Comparison of ENCODE assay signal across 8 cellular contexts in the genomic region with DNA sequence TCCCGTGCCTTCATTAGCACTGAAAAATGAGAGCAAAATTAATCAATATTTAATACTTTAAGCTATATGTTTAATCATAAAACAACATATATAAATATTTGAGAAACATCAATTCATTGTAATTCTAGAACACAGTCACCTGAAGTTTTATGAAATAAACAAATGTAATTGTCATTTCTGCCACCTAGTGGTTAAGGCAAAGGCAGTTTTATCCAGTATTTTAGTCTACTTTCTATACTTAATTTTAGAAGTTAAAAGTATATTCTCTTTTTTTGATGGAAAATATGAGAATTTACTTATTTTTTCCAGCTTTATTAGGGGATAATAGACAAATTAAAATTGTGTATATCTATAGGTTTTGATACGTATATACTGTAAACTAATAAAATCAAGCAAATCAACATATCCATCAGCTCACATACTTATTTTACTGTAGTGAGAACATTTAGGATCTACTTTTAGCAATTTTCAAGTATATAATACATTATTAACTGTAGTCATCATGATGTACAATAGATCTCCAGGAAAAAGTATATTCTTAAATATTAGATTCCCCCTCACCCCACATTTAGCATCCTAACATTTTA. TPM values are rescaled to one million over a fixed set of nuclear protein-coding genes. Genes with fewer than 3 reads are reported as not detected.
A peak's percentile ranks its signal among the peaks of the same experiment; 100 is the strongest.
DNase-seq lines count a peak whose midpoint lies in the region; ATAC-seq and TF ChIP-seq lines count a peak whose summit lies in the region.

No MANE protein-coding gene starts in this region.

- no peaks in the 10 kb centered on the region for H3K4me1 ChIP-seq in fibroblast of lung (ENCODE audit: control insufficient read depth, extremely low read depth, insufficient read depth, low read length)

- TF ChIP-seq CTCF in fibroblast of lung (conservative IDR thresholded peaks at IDR 0.05 in 1 of 2, IDR thresholded peaks at IDR 0.05 in 1 of 2; ENCODE audit: low read depth in 1 of 2, low read length in 2 of 2): peak in 1 of 2 donors; percentile 59

- no peak overlapping the region for H3K27ac Mint-ChIP-seq in activated T-helper 2 cell treated with anti-CD3 and anti-CD28 coated beads, Interferon-gamma antibody, Interleukin-2, Interleukin-4, amounts not matched to agents 10 μg/mL and 5 μg/mL and 100 μg/mL, durations not matched to agents 14 hours and 24 hours and 36 hours

- H3K9me3 Mint-ChIP-seq in activated T-helper 2 cell treated with anti-CD3 and anti-CD28 coated beads, Interferon-gamma antibody, Interleukin-2, Interleukin-4, amounts not matched to agents 10 μg/mL and 5 μg/mL and 100 μg/mL, durations not matched to agents 14 hours and 24 hours and 36 hours: no peaks in the 10 kb centered on the region

- intact Hi-C loops in activated T-helper 2 cell treated with anti-CD3 and anti-CD28 coated beads, Interferon-gamma antibody, Interleukin-2, Interleukin-4, amounts not matched to agents 10 μg/mL and 5 μg/mL and 100 μg/mL, durations not matched to agents 14 hours and 24 hours and 36 hours (cut with micrococcal nuclease): no loop called here

- peak; percentile 13 for DNase-seq in SIG-M5 treated with dmso at 0.1 percent for 504 hours (lab: John Stamatoyannopoulos, UW; ENCODE audit: unreplicated experiment)
- no peak for DNase-seq in SIG-M5 (lab: John Stamatoyannopoulos, UW)
- peak; percentile 5 for DNase-seq in NCI-H69 (lab: John Stamatoyannopoulos, UW)
- peak; percentile 9 to 40 for DNase-seq in fibroblast of lung (ENCODE audit: low read depth in 2 of 2)
- DNase-seq in stromal cell of bone marrow (ENCODE audit: low read depth): peak; percentile 7
- DNase-seq in NCI-H187 (lab: John Stamatoyannopoulos, UW): no peak
- DNase-seq in activated T-helper 2 cell treated with anti-CD3 and anti-CD28 coated beads, Interferon-gamma antibody, Interleukin-2, Interleukin-4, amounts not matched to agents 10 μg/mL and 5 μg/mL and 100 μg/mL, durations not matched to agents 14 hours and 24 hours and 36 hours (ENCODE audit: low spot score): no peak

- H3K79me2 ChIP-seq in fibroblast of lung (ENCODE audit: control insufficient read depth, insufficient read depth, low read length): no peaks in the 10 kb centered on the region

- no peaks in the 10 kb centered on the region for H3K4me1 Mint-ChIP-seq in activated T-helper 2 cell treated with anti-CD3 and anti-CD28 coated beads, Interferon-gamma antibody, Interleukin-2, Interleukin-4, amounts not matched to agents 10 μg/mL and 5 μg/mL and 100 μg/mL, durations not matched to agents 14 hours and 24 hours and 36 hours (ENCODE audit: low read depth)

- H3K4me2 ChIP-seq in fibroblast of lung (ENCODE audit: extremely low read depth, insufficient read depth, low read length): no peak overlapping the region

- H3K27me3 ChIP-seq in fibroblast of lung (ENCODE audit: control insufficient read depth, insufficient read depth, low read length): no peaks in the 10 kb centered on the region

- no peak overlapping the region for H3K4me3 ChIP-seq in fibroblast of lung (replicated peaks in 1 of 4; ENCODE audit: control extremely low read depth in 1 of 4, insufficient read depth in 1 of 4, low read depth in 3 of 4, low read length in 4 of 4)

- no peak overlapping the region for H2AFZ ChIP-seq in fibroblast of lung (ENCODE audit: low read length)

- H3K36me3 ChIP-seq in fibroblast of lung (ENCODE audit: control insufficient read depth, insufficient read depth, low read length): no peaks in the 10 kb centered on the region

- H3K9ac ChIP-seq in fibroblast of lung (ENCODE audit: insufficient read depth, low read length): no peak overlapping the region

- no peak overlapping the region for H3K4me3 Mint-ChIP-seq in activated T-helper 2 cell treated with anti-CD3 and anti-CD28 coated beads, Interferon-gamma antibody, Interleukin-2, Interleukin-4, amounts not matched to agents 10 μg/mL and 5 μg/mL and 100 μg/mL, durations not matched to agents 14 hours and 24 hours and 36 hours (ENCODE audit: low read depth)

- peaks cover 30% of the 10 kb centered on the region for H3K36me3 Mint-ChIP-seq in activated T-helper 2 cell treated with anti-CD3 and anti-CD28 coated beads, Interferon-gamma antibody, Interleukin-2, Interleukin-4, amounts not matched to agents 10 μg/mL and 5 μg/mL and 100 μg/mL, durations not matched to agents 14 hours and 24 hours and 36 hours (ENCODE audit: low read depth)

- no peak for ATAC-seq in HG03378 (IDR thresholded peaks at IDR 0.05; ENCODE audit: unreplicated experiment)

- no peaks in the 10 kb centered on the region for H4K20me1 ChIP-seq in fibroblast of lung (ENCODE audit: control insufficient read depth, extremely low read depth, insufficient read depth, low read length)

- H3K9me3 ChIP-seq in fibroblast of lung (ENCODE audit: control insufficient read depth, insufficient read depth, low read depth, low read length): no peaks in the 10 kb centered on the region

- H3K27me3 Mint-ChIP-seq in activated T-helper 2 cell treated with anti-CD3 and anti-CD28 coated beads, Interferon-gamma antibody, Interleukin-2, Interleukin-4, amounts not matched to agents 10 μg/mL and 5 μg/mL and 100 μg/mL, durations not matched to agents 14 hours and 24 hours and 36 hours (ENCODE audit: low read depth): no peaks in the 10 kb centered on the region

- H3K27ac ChIP-seq in fibroblast of lung (ENCODE audit: insufficient read depth, low read length): no peak overlapping the region

RNA-seq across cellular contexts. Expression of a gene that starts 16.9 kb away (rescaled TPM):
- 8.9 and 12.1 TPM in 2 replicates for total RNA-seq in fibroblast of lung
- 13.2 and 13.3 TPM in 2 replicates for polyA plus RNA-seq in fibroblast of lung
- polyA plus RNA-seq in fibroblast of lung (2012): 9.8 and 10.2 TPM in 2 replicates
- not detected in 2 replicates for polyA minus RNA-seq in fibroblast of lung (ENCODE audit: low replicate concordance)
- 16.8 and 17.7 TPM in 2 replicates for total RNA-seq in activated T-helper 2 cell treated with anti-CD3 and anti-CD28 coated beads, Interferon-gamma antibody, Interleukin-2, Interleukin-4, amounts not matched to agents 10 μg/mL and 5 μg/mL and 100 μg/mL, durations not matched to agents 14 hours and 24 hours and 36 hours

RNA-seq across cellular contexts. Expression of a gene that starts 33.7 kb away (rescaled TPM):
- total RNA-seq in fibroblast of lung: 3.0 and 4.1 TPM in 2 replicates
- polyA plus RNA-seq in fibroblast of lung: 3.4 and 3.9 TPM in 2 replicates
- 2.2 and 3.3 TPM in 2 replicates for polyA plus RNA-seq in fibroblast of lung (2012)
- polyA minus RNA-seq in fibroblast of lung (ENCODE audit: low replicate concordance): 0.70 TPM in 1 of 2 replicates, not detected in the other
- total RNA-seq in activated T-helper 2 cell treated with anti-CD3 and anti-CD28 coated beads, Interferon-gamma antibody, Interleukin-2, Interleukin-4, amounts not matched to agents 10 μg/mL and 5 μg/mL and 100 μg/mL, durations not matched to agents 14 hours and 24 hours and 36 hours: 9.5 and 10.7 TPM in 2 replicates

RNA-seq across cellular contexts. Expression of a gene that starts 57.1 kb away (rescaled TPM):
- under 0.01 and 0.50 TPM in 2 replicates for total RNA-seq in fibroblast of lung
- 3.5 and 8.2 TPM in 2 replicates for polyA plus RNA-seq in fibroblast of lung
- 2.9 and 5.4 TPM in 2 replicates for polyA plus RNA-seq in fibroblast of lung (2012)
- 3.2 and 5.1 TPM in 2 replicates for polyA minus RNA-seq in fibroblast of lung (ENCODE audit: low replicate concordance)
- 0.78 and 0.87 TPM in 2 replicates for total RNA-seq in activated T-helper 2 cell treated with anti-CD3 and anti-CD28 coated beads, Interferon-gamma antibody, Interleukin-2, Interleukin-4, amounts not matched to agents 10 μg/mL and 5 μg/mL and 100 μg/mL, durations not matched to agents 14 hours and 24 hours and 36 hours

Comparison
In these comparisons a context has a peak if more than half of its experiments do, and no peak if none do; other contexts are left out.
1. DNase-seq: peak in SIG-M5 treated with dmso at 0.1 percent for 504 hours (single experiment), NCI-H69 (single experiment), fibroblast of lung (2 of 2) and stromal cell of bone marrow (single experiment); none in SIG-M5 (single experiment), NCI-H187 (0 of 2) and activated T-helper 2 cell treated with anti-CD3 and anti-CD28 coated beads, Interferon-gamma antibody, Interleukin-2, Interleukin-4, amounts not matched to agents 10 μg/mL and 5 μg/mL and 100 μg/mL, durations not matched to agents 14 hours and 24 hours and 36 hours (single experiment).